Comparison of ENCODE assay signal across 27 cellular contexts in genomic region chr16:2935418-2935817, GRCh38. TPM values are rescaled to one million over a fixed set of nuclear protein-coding genes. Genes with fewer than 3 reads are reported as not detected.
"Had no signal": no experiment of that assay in that cellular context is flagged by ENCODE, and none has a peak within 500 bp of the region (broad histone marks: within the 10 kb centered on the region; RNA-seq: fewer than 3 reads in every experiment).

No MANE protein-coding gene starts in this region.

- H3K9me3 Mint-ChIP-seq: activated naive CD4-positive, alpha-beta T cell treated with anti-CD3 and anti-CD28 coated beads, Interleukin-2, amount 50 U/mL, for 72 hours; dendritic cell treated with granulocyte-macrophage colony-stimulating factor and Interleukin-4, amounts not matched to agents 40 ng/mL and 50 ng/mL, for 4 days; immature natural killer cell; nephron; T-cell had no signal

- H3K4me3 ChIP-seq: cardiac muscle cell, esophagus muscularis mucosa, gastroesophageal sphincter, heart right ventricle, left ventricle myocardium inferior, tibial nerve had no signal

- H3K27me3 Mint-ChIP-seq: activated CD8-positive, alpha-beta memory T cell treated with anti-CD3 and anti-CD28 coated beads, Interleukin-2, amount 10 ng/mL, durations not matched to agents 7 days and 5 days; dendritic cell treated with granulocyte-macrophage colony-stimulating factor and Interleukin-4, amounts not matched to agents 40 ng/mL and 50 ng/mL, for 4 days; T-cell had no signal

- H3K36me3 Mint-ChIP-seq: activated naive CD4-positive, alpha-beta T cell treated with anti-CD3 and anti-CD28 coated beads, Interleukin-2, amount 50 U/mL, for 72 hours had no signal

- ATAC-seq: activated CD4-positive, CD25-positive, alpha-beta regulatory T cell treated with anti-CD3 and anti-CD28 coated beads, Interleukin-2, amount 50 U/mL, for 24 hours; activated CD8-positive, alpha-beta memory T cell treated with anti-CD3 and anti-CD28 coated beads, Interleukin-2, amount 10 ng/mL, durations not matched to agents 7 days and 5 days; activated naive CD4-positive, alpha-beta T cell treated with anti-CD3 and anti-CD28 coated beads, Interleukin-2, amount 50 U/mL, for 72 hours; gastroesophageal sphincter; stimulated activated naive CD8-positive, alpha-beta T cell treated with anti-CD3 and anti-CD28 coated beads, Interleukin-15, Interleukin-2, amounts not matched to agents 100 U/mL and 50 U/mL, for 24 hours; T-cell had no signal

- H3K27ac Mint-ChIP-seq: activated CD8-positive, alpha-beta memory T cell treated with anti-CD3 and anti-CD28 coated beads, Interleukin-2, amount 10 ng/mL, durations not matched to agents 7 days and 5 days; dendritic cell treated with granulocyte-macrophage colony-stimulating factor and Interleukin-4, amounts not matched to agents 40 ng/mL and 50 ng/mL, for 4 days; nephron; T-cell had no signal

- H3K4me3 Mint-ChIP-seq: activated CD8-positive, alpha-beta memory T cell treated with anti-CD3 and anti-CD28 coated beads, Interleukin-2, amount 10 ng/mL, durations not matched to agents 7 days and 5 days; dendritic cell treated with granulocyte-macrophage colony-stimulating factor and Interleukin-4, amounts not matched to agents 40 ng/mL and 50 ng/mL, for 4 days; immature natural killer cell; nephron; T-cell had no signal

- H3K4me1 Mint-ChIP-seq: activated CD8-positive, alpha-beta memory T cell treated with anti-CD3 and anti-CD28 coated beads, Interleukin-2, amount 10 ng/mL, durations not matched to agents 7 days and 5 days; immature natural killer cell; nephron had no signal

- DNase-seq: activated CD8-positive, alpha-beta memory T cell treated with anti-CD3 and anti-CD28 coated beads, Interleukin-2, amount 10 ng/mL, durations not matched to agents 7 days and 5 days; activated effector memory CD4-positive, alpha-beta T cell treated with anti-CD3 and anti-CD28 coated beads, Interleukin-2, amount 50 U/mL, for 16 hours; activated T-cell treated with anti-CD3 and anti-CD28 coated beads, Interleukin-2, amount 50 U/mL, for 1 hour; amniotic stem cell; effector memory CD4-positive, alpha-beta T cell; heart right ventricle; immature natural killer cell; kidney glomerular epithelial cell; left ventricle myocardium inferior; mammary epithelial cell; midbrain; occipital lobe; stimulated activated CD4-positive, alpha-beta T cell treated with anti-CD3 and anti-CD28 coated beads, Interleukin-2, amount 100 ng/mL, for 24 hours; stimulated activated naive CD8-positive, alpha-beta T cell treated with anti-CD3 and anti-CD28 coated beads, Interleukin-15, Interleukin-2, amounts not matched to agents 100 U/mL and 50 U/mL, for 24 hours; substantia nigra; T-cell had no signal

RNA-seq across cellular contexts. Expression of gene KREMEN2, which starts 28.7 kb away (rescaled TPM):
- total RNA-seq: activated naive CD4-positive, alpha-beta T cell treated with anti-CD3 and anti-CD28 coated beads, Interleukin-2, amount 50 U/mL, for 72 hours; chondrocyte; endothelial cell of umbilical vein; gastroesophageal sphincter; heart right ventricle; left ventricle myocardium inferior; occipital lobe; posterior vena cava; tibial nerve had no signal
